Comparison of ENCODE assay signal across 10 cellular contexts in genomic region chr3:139534992-139535879, GRCh38. TPM values are rescaled to one million over a fixed set of nuclear protein-coding genes. Genes with fewer than 3 reads are reported as not detected.
A peak's percentile ranks its signal among the peaks of the same experiment; 100 is the strongest.
DNase-seq lines count a peak whose midpoint lies in the region; ATAC-seq and TF ChIP-seq lines count a peak whose summit lies in the region.
"Had no signal": no experiment of that assay in that cellular context is flagged by ENCODE, and none has a peak within 500 bp of the region (broad histone marks: within the 10 kb centered on the region; RNA-seq: fewer than 3 reads in every experiment).

No MANE protein-coding gene starts in this region.

- no peaks in the 10 kb centered on the region for H3K27me3 ChIP-seq in HCT116 (ENCODE audit: insufficient read depth, low read length)

- no peak overlapping the region for H2AFZ ChIP-seq in HCT116 (ENCODE audit: low read depth, low read length, poor library complexity, severe bottlenecking)

- no peaks in the 10 kb centered on the region for H3K9me3 ChIP-seq in HCT116 (ENCODE audit: control insufficient read depth in 1 of 2, insufficient read depth in 1 of 2, low read depth in 1 of 2, low read length in 2 of 2)

- H3K9ac ChIP-seq in HCT116 (ENCODE audit: low read length) = peak overlapping the region; percentile 38

- no peak for TF ChIP-seq RAD21 in HCT116 (IDR thresholded peaks at IDR 0.05; ENCODE audit: low read depth)

- intact Hi-C loops in HCT116 (cut with micrococcal nuclease) = no loop called here
- intact Hi-C loops in left cardiac atrium (cut with DNase I) = no loop called here

- RAD21 ChIA-PET in HCT116 (lab: Charles Lee; ENCODE audit: low non-redundant PET in 1 of 2, low total read pairs in 2 of 2, uncharacterized antibody in 2 of 2, unreplicated experiment in 2 of 2) = no interaction called here

- DNase-seq in HCT116 (ENCODE audit: low read depth, low spot score) = no peak
- peak; percentile 12 for DNase-seq in amniotic epithelial cell (ENCODE audit: low read depth)
- peak; percentile 87 for DNase-seq in left cardiac atrium
- DNase-seq in retina = peak; percentile 59
- DNase-seq in LoVo (ENCODE audit: low spot score) = no peak
- DNase-seq in iPS-NIHi7 (ENCODE audit: extremely low spot score) = no peak
- DNase-seq in D341Med (ENCODE audit: low spot score) = no peak
- DNase-seq: activated naive CD8-positive, alpha-beta T cell treated with anti-CD3 and anti-CD28 coated beads, Interleukin-2, amount 10 ng/mL, durations not matched to agents 7 days and 5 days had no signal

- POLR2A ChIA-PET in HCT116 (lab: Charles Lee) = interaction anchor here (1.2 kb wide), 1 partner anchor 15 kb away, joined by 3 read pairs; no protein-coding TSS in a partner anchor

- CTCF ChIA-PET in HCT116 (lab: Charles Lee) = interaction anchor here (1.8 to 2.5 kb wide), 2 partner anchors 14 to 27 kb away, joined by 6 to 14 read pairs; no protein-coding TSS in a partner anchor

- peaks cover 19% of the 10 kb centered on the region; the same call in 1 of the 2 replicates for H3K79me2 ChIP-seq in HCT116 (ENCODE audit: insufficient read depth, low read length)

- peak overlapping the region in 1 of 2 experiments; percentile 35; a peak in 2 of 4 replicates for H3K4me3 ChIP-seq in HCT116 (replicated peaks in 1 of 2; ENCODE audit: low read depth in 1 of 2, low read length in 2 of 2)

- ATAC-seq in HCT116 (0 out of 2 replicates have a peak, but pooled peaks have one; percentile 9), left cardiac atrium (peak; percentile 86 to 92), HG03135 (IDR thresholded peaks at IDR 0.05; ENCODE audit: unreplicated experiment) (no peak)

- peak overlapping the region; percentile 95 for H3K4me2 ChIP-seq in HCT116 (ENCODE audit: low read length)

- TF ChIP-seq POLR2A in HCT116 (IDR thresholded peaks at IDR 0.05; ENCODE audit: borderline replicate concordance, extremely low read depth, insufficient read depth, insufficient read length) = no peak

- H3K27ac ChIP-seq in HCT116 (ENCODE audit: low read depth, low read length) = peak overlapping the region; percentile 81

- no peaks in the 10 kb centered on the region for H3K9me2 ChIP-seq in HCT116 (ENCODE audit: insufficient read depth)

- no peak for TF ChIP-seq CTCF in HCT116 (IDR thresholded peaks at IDR 0.05 in 2 of 3, conservative IDR thresholded peaks at IDR 0.05 in 1 of 3; ENCODE audit: borderline replicate concordance in 1 of 3, insufficient read depth in 1 of 3, low read depth in 2 of 3, low read length in 2 of 3)

- no peaks in the 10 kb centered on the region; a peak in 1 of 4 replicates for H3K36me3 ChIP-seq in HCT116 (ENCODE audit: control insufficient read depth in 1 of 2, insufficient read depth in 2 of 2, low read length in 2 of 2)

- BruUV-seq in HCT116 (replicated peaks; lab: Mats Ljungman, UMichigan) = no TSS peak

- H4K20me1 ChIP-seq in HCT116 (ENCODE audit: insufficient read depth) = no peaks in the 10 kb centered on the region

- peaks cover 66 to 67% of the 10 kb centered on the region in 2 experiments for H3K4me1 ChIP-seq in HCT116 (ENCODE audit: control insufficient read depth in 1 of 2, insufficient read depth in 2 of 2, low read length in 2 of 2)

TF ChIP-seq in HCT116, 20 proteins besides CTCF, POLR2A, EP300 and RAD21:
- TF ChIP-seq TCF7L2 (IDR thresholded peaks at IDR 0.05; ENCODE audit: borderline replicate concordance, extremely low read depth, insufficient read depth, insufficient read length) (no peak), POLR2AphosphoS5 (IDR thresholded peaks at IDR 0.05; ENCODE audit: low read depth, low read length) (peak; percentile 5; the same call in 1 of the 2 replicates), EGR1 (IDR thresholded peaks at IDR 0.05; ENCODE audit: low read depth) (no peak), REST (IDR thresholded peaks at IDR 0.05; ENCODE audit: low read depth) (no peak), YY1 (IDR thresholded peaks at IDR 0.05; ENCODE audit: extremely low read depth, insufficient replicate concordance, low read depth, low read length) (no peak), ZFX (IDR thresholded peaks at IDR 0.05) (0 out of 2 replicates have a peak, but pooled peaks have one; percentile 14)

RNA-seq across cellular contexts. Expression of gene RBP1, which starts 4.3 kb away (rescaled TPM):
- total RNA-seq in HCT116 (2021; ENCODE audit: unreplicated experiment) = 132 TPM
- 367 and 418 TPM in 2 replicates for polyA plus RNA-seq in HCT116 (2012)
- 10 to 100 TPM; 25.6 to 44.4 TPM for total RNA-seq in left cardiac atrium
- total RNA-seq: activated naive CD8-positive, alpha-beta T cell treated with anti-CD3 and anti-CD28 coated beads, Interleukin-2, amount 10 ng/mL, durations not matched to agents 7 days and 5 days; LHCN-M2 had no signal

RNA-seq across cellular contexts. Expression of gene RBP2, which starts 58.9 kb away (rescaled TPM):
- total RNA-seq in HCT116 (2021; ENCODE audit: unreplicated experiment) = not detected
- not detected in 2 replicates for polyA plus RNA-seq in HCT116 (2012)
- total RNA-seq in left cardiac atrium = not detected
- total RNA-seq: activated naive CD8-positive, alpha-beta T cell treated with anti-CD3 and anti-CD28 coated beads, Interleukin-2, amount 10 ng/mL, durations not matched to agents 7 days and 5 days; LHCN-M2 had no signal

Comparison
In these comparisons a context has a peak if more than half of its experiments do, and no peak if none do; other contexts are left out.
1. DNase-seq: peak in amniotic epithelial cell (single experiment), left cardiac atrium (single experiment) and retina (single experiment); none in HCT116 (single experiment), LoVo (single experiment), iPS-NIHi7 (single experiment) and D341Med (single experiment).